Comparison of ENCODE assay signal across 20 cellular contexts in genomic region chr11:128813729-128814128, GRCh38. TPM values are rescaled to one million over a fixed set of nuclear protein-coding genes. Genes with fewer than 3 reads are reported as not detected.
DNase-seq lines count a peak whose midpoint lies in the region; ATAC-seq lines count a peak whose summit lies in the region.
"Had no signal": no experiment of that assay in that cellular context is flagged by ENCODE, and none has a peak within 500 bp of the region (broad histone marks: within the 10 kb centered on the region; RNA-seq: fewer than 3 reads in every experiment).

No MANE protein-coding gene starts in this region.

- no peaks in the 10 kb centered on the region for H3K4me1 ChIP-seq in CD4-positive, alpha-beta memory T cell (ENCODE audit: insufficient read depth, low read length)
- H3K4me1 ChIP-seq: Peyer's patch had no signal

- no peak for DNase-seq in CD4-positive, alpha-beta memory T cell
- no peak for DNase-seq in immature natural killer cell
- no peak for DNase-seq in stimulated activated effector memory CD8-positive, alpha-beta T cell treated with anti-CD3 and anti-CD28 coated beads, Interleukin-12 subunit alpha, Interleukin-12 subunit beta, amount 100 ng/mL, for 72 hours (ENCODE audit: low spot score in 2 of 2)
- no peak for DNase-seq in putamen (ENCODE audit: low spot score)
- DNase-seq: GDM1, H7, MG63, NCI-H1417, NCI-H1694 treated with DMSO at 0.1 percent for 48 hours, NCI-H2081 treated with DMSO at 0.1 percent for 48 hours, NCI-H2171 treated with DMSO at 0.1 percent for 48 hours, NCI-H446, NCI-H526, Peyer's patch had no signal

- ATAC-seq in stimulated activated effector memory CD8-positive, alpha-beta T cell treated with anti-CD3 and anti-CD28 coated beads, Interleukin-12 subunit alpha, Interleukin-12 subunit beta, amount 100 ng/mL, for 72 hours = no peak
- ATAC-seq in HG02610 (IDR thresholded peaks at IDR 0.05; ENCODE audit: unreplicated experiment) = no peak
- ATAC-seq in GM19452 (IDR thresholded peaks at IDR 0.05; ENCODE audit: unreplicated experiment) = no peak
- ATAC-seq: K562 had no signal

- no peak overlapping the region for H3K4me3 Mint-ChIP-seq in CD4-positive, alpha-beta memory T cell
- H3K4me3 Mint-ChIP-seq in IgD-negative memory B cell (no peak overlapping the region), immature natural killer cell (no peak overlapping the region)
- no peak overlapping the region for H3K4me3 Mint-ChIP-seq in stimulated activated effector memory CD8-positive, alpha-beta T cell treated with anti-CD3 and anti-CD28 coated beads, Interleukin-12 subunit alpha, Interleukin-12 subunit beta, amount 100 ng/mL, for 72 hours

- H3K9me3 Mint-ChIP-seq in CD4-positive, alpha-beta memory T cell = no peaks in the 10 kb centered on the region
- H3K9me3 Mint-ChIP-seq in IgD-negative memory B cell (no peaks in the 10 kb centered on the region), immature natural killer cell (no peaks in the 10 kb centered on the region)
- no peaks in the 10 kb centered on the region for H3K9me3 Mint-ChIP-seq in stimulated activated effector memory CD8-positive, alpha-beta T cell treated with anti-CD3 and anti-CD28 coated beads, Interleukin-12 subunit alpha, Interleukin-12 subunit beta, amount 100 ng/mL, for 72 hours

- POLR2A ChIA-PET in CD4-positive, alpha-beta memory T cell (lab: Charles Lee; ENCODE audit: partially characterized antibody) = interaction anchor here (1.5 kb wide), 1 partner anchor 17 kb away, joined by 4 read pairs; no protein-coding TSS in a partner anchor

- intact Hi-C loops in CD4-positive, alpha-beta memory T cell (cut with micrococcal nuclease) = no loop called here

- no peaks in the 10 kb centered on the region for H3K27me3 Mint-ChIP-seq in CD4-positive, alpha-beta memory T cell
- no peaks in the 10 kb centered on the region for H3K27me3 Mint-ChIP-seq in IgD-negative memory B cell
- H3K27me3 Mint-ChIP-seq in immature natural killer cell (ENCODE audit: low read depth in 3 of 3) = peaks cover 0 to 2% (median 0%) of the 10 kb centered on the region in 3 donors

- H3K4me1 Mint-ChIP-seq in CD4-positive, alpha-beta memory T cell = peaks cover 3 to 13% (median 9%) of the 10 kb centered on the region in 4 donors
- H3K4me1 Mint-ChIP-seq in IgD-negative memory B cell (peaks cover 0 to 3% (median 1%) of the 10 kb centered on the region in 3 donors), immature natural killer cell (peaks cover 2 to 25% of the 10 kb centered on the region in 2 donors)
- peaks cover 32% of the 10 kb centered on the region for H3K4me1 Mint-ChIP-seq in stimulated activated effector memory CD8-positive, alpha-beta T cell treated with anti-CD3 and anti-CD28 coated beads, Interleukin-12 subunit alpha, Interleukin-12 subunit beta, amount 100 ng/mL, for 72 hours

- H3K27ac Mint-ChIP-seq in CD4-positive, alpha-beta memory T cell = peak overlapping the region in 4 of 7 donors; percentile 19 to 55 (median 40)
- H3K27ac Mint-ChIP-seq in IgD-negative memory B cell = peak overlapping the region in 2 of 3 donors; percentile 59 to 74
- H3K27ac Mint-ChIP-seq in immature natural killer cell = peak overlapping the region in 4 of 6 donors; percentile 46 to 66 (median 61)
- peak overlapping the region; percentile 74 for H3K27ac Mint-ChIP-seq in stimulated activated effector memory CD8-positive, alpha-beta T cell treated with anti-CD3 and anti-CD28 coated beads, Interleukin-12 subunit alpha, Interleukin-12 subunit beta, amount 100 ng/mL, for 72 hours

- H3K27me3 ChIP-seq in CD4-positive, alpha-beta memory T cell (ENCODE audit: insufficient read depth, low read length) = no peaks in the 10 kb centered on the region
- H3K27me3 ChIP-seq: MG63, Peyer's patch had no signal

- H3K27ac ChIP-seq in CD4-positive, alpha-beta memory T cell (ENCODE audit: low read depth, low read length) = no peak overlapping the region
- H3K27ac ChIP-seq: Peyer's patch had no signal

- CTCF ChIA-PET in CD4-positive, alpha-beta memory T cell (lab: Charles Lee; ENCODE audit: partially characterized antibody) = interaction anchor here (6.7 kb wide), 1 partner anchor 17 kb away, joined by 30 read pairs; no protein-coding TSS in a partner anchor

- peaks cover 57% of the 10 kb centered on the region for H3K36me3 ChIP-seq in CD4-positive, alpha-beta memory T cell (ENCODE audit: insufficient read depth, low read length)
- H3K36me3 ChIP-seq: MG63 had no signal

- peaks cover 53 to 76% of the 10 kb centered on the region in 2 donors for H3K36me3 Mint-ChIP-seq in CD4-positive, alpha-beta memory T cell
- H3K36me3 Mint-ChIP-seq in IgD-negative memory B cell (peaks cover 5% of the 10 kb centered on the region), immature natural killer cell (peaks cover 16 to 36% (median 25%) of the 10 kb centered on the region in 3 donors)
- H3K36me3 Mint-ChIP-seq in stimulated activated effector memory CD8-positive, alpha-beta T cell treated with anti-CD3 and anti-CD28 coated beads, Interleukin-12 subunit alpha, Interleukin-12 subunit beta, amount 100 ng/mL, for 72 hours = peaks cover 74% of the 10 kb centered on the region

- H3K4me3 ChIP-seq in CD4-positive, alpha-beta memory T cell (ENCODE audit: low read length in 2 of 2) = no peak overlapping the region
- H3K4me3 ChIP-seq: K562, MG63, Peyer's patch had no signal

- no peaks in the 10 kb centered on the region for H3K9me3 ChIP-seq in CD4-positive, alpha-beta memory T cell (ENCODE audit: control insufficient read depth in 1 of 2, low read length in 2 of 2)
- H3K9me3 ChIP-seq: MG63, Peyer's patch had no signal

RNA-seq across cellular contexts. Expression of gene KCNJ1, which starts 53.4 kb away (rescaled TPM):
- under 1 TPM in 1 of 2 experiments, not detected in 1; 0.17 TPM for total RNA-seq in CD4-positive, alpha-beta memory T cell
- under 1 TPM in 1 of 2 donors, not detected in 1; 0.23 TPM for polyA plus RNA-seq in CD4-positive, alpha-beta memory T cell
- polyA plus RNA-seq in IgD-negative memory B cell (0.30 TPM), immature natural killer cell (not detected)
- total RNA-seq: K562, LHCN-M2, Peyer's patch had no signal
- polyA plus RNA-seq: BJ, K562 had no signal
